Comparison of ENCODE assay signal across 15 cellular contexts in the genomic region with DNA sequence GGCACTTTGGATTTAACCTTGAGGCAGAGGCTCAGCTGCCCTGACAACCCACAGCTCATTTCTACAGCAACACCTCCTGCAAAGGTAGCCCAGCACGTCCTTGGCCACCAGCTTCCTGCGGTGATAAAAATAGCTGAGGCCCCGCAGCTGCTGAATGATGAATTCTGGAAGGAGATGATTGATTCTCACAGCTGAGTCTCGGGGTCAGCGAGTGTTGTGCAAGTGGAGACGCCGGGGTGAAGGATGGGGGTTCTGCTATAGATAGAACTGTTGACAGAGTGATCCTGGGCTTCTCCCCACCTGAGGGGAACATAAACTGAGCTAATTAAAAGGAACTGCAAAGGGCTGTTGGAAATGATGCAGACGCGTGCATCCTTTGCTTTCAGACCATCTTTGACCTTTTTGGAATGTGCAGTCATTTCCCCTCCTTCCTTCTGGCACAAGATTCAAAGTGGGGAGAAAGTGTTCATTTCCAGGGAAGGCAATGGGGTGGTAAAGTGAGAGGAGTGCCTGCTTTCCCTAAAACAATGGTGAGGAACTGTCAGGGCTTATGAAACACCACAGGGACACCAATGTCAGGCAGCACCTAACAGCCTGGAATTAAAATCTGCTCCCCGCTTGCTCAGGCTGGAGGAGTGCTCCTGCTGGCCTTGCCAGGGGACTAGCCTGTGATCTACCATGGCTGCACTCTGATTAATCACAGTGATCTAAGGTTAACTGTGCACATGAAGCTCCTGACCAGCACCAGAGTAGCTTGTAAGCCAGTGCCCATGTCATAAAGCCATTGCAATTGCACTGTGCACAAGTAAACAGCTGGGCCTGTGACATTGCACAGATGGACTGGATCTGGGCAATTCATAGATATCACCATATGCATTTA.
DNase-seq lines count a peak whose midpoint lies in the region; ATAC-seq, FAIRE-seq and TF ChIP-seq lines count a peak whose summit lies in the region.
"Had no signal": no experiment of that assay in that cellular context is flagged by ENCODE, and none has a peak within 500 bp of the region (broad histone marks: within the 10 kb centered on the region; RNA-seq: fewer than 3 reads in every experiment).

No MANE protein-coding gene starts in this region.

- H3K36me3 ChIP-seq in HepG2 (replicated peaks in 1 of 2; ENCODE audit: control insufficient read depth in 1 of 2, insufficient read depth in 2 of 2, low read length in 2 of 2) = no peaks in the 10 kb centered on the region
- H3K36me3 ChIP-seq in right lobe of liver = no peaks in the 10 kb centered on the region
- H3K36me3 ChIP-seq in uterus = no peaks in the 10 kb centered on the region
- no peaks in the 10 kb centered on the region for H3K36me3 ChIP-seq in ovary
- H3K36me3 ChIP-seq: upper lobe of right lung had no signal

- 13% methylated on average over 9 of the region's 10 CpGs for WGBS in HepG2 (ENCODE audit: low lambda C conversion rate)
- 29% methylated on average over 7 of the region's 10 CpGs for WGBS in right lobe of liver (ENCODE audit: insufficient coverage, low coverage, low lambda C conversion rate, missing lambda C conversion rate)
- WGBS in ovary, 3 donors = 9 to 19% (median 16%) methylated on average over 10 of the region's 10 CpGs

- no peaks in the 10 kb centered on the region for H4K20me1 ChIP-seq in HepG2 (ENCODE audit: insufficient read depth, low read length)

- no peaks in the 10 kb centered on the region for H3K79me2 ChIP-seq in HepG2 (ENCODE audit: insufficient read depth, low read length)

- no peak overlapping the region for H3K27ac ChIP-seq in HepG2 (ENCODE audit: extremely low read length, insufficient read depth, low read length)
- no peak overlapping the region for H3K27ac ChIP-seq in right lobe of liver
- H3K27ac ChIP-seq in uterus = peak overlapping the region; percentile 37 to 40
- H3K27ac ChIP-seq in ovary = no peak overlapping the region
- H3K27ac ChIP-seq: upper lobe of right lung had no signal

- H3K4me3 ChIP-seq in HepG2 (replicated peaks in 1 of 3; ENCODE audit: insufficient read depth in 1 of 3, low read depth in 2 of 3, low read length in 3 of 3) (no peak overlapping the region), right lobe of liver (no peak overlapping the region), uterus (no peak overlapping the region), ovary (no peak overlapping the region)
- H3K4me3 ChIP-seq: upper lobe of right lung had no signal

- no peak for DNase-seq in HepG2 (ENCODE audit: low spot score)
- DNase-seq in right lobe of liver = no peak
- peak; percentile 42 for DNase-seq in SHP77 treated with DMSO at 0.1 percent for 48 hours (lab: John Stamatoyannopoulos, UW)
- DNase-seq in left kidney (ENCODE audit: low read depth, low spot score) = peak; percentile 59
- DNase-seq in uterus = peak in 1 of 2 donors; percentile 42
- no peak for DNase-seq in ovary
- DNase-seq: activated CD8-positive, alpha-beta memory T cell treated with anti-CD3 and anti-CD28 coated beads for 24 hours; activated effector memory CD4-positive, alpha-beta T cell treated with anti-CD3 and anti-CD28 coated beads, Interleukin-2, amount 50 U/mL, for 16 hours; AML-193; islet precursor cell; NCI-H1105 treated with DMSO at 0.1 percent for 48 hours; stimulated activated CD4-positive, alpha-beta T cell treated with anti-CD3 and anti-CD28 coated beads, Interleukin-4, amount 100 ng/mL, for 1 hour; upper lobe of right lung had no signal

- no peak for TF ChIP-seq EP300 in HepG2 (IDR thresholded peaks at IDR 0.05; ENCODE audit: low read depth in 2 of 2, low read length in 2 of 2)
- TF ChIP-seq EP300 in HepG2 (CRISPR knock-in tag; IDR thresholded peaks at IDR 0.05; ENCODE audit: borderline replicate concordance) = no peak
- TF ChIP-seq EP300 in ovary (IDR thresholded peaks at IDR 0.05) = no peak

- FAIRE-seq in HepG2 (lab: Jason Lieb, UNC) = no peak

- no peak overlapping the region for H3K9ac ChIP-seq in HepG2 (ENCODE audit: insufficient read depth, low read depth, low read length)

- BruUV-seq in HepG2 (replicated peaks; lab: Mats Ljungman, UMichigan) = no TSS peak

- POLR2A ChIA-PET in HepG2 (lab: Yijun Ruan, JAX) = no interaction called here

- no peak overlapping the region for H2AFZ ChIP-seq in HepG2 (ENCODE audit: low read length)

- TF ChIP-seq RAD21 in HepG2 (CRISPR knock-in tag; IDR thresholded peaks at IDR 0.05) = no peak

- ATAC-seq in HepG2 (peak; percentile 25; the same call in 2 of the 3 replicates), right lobe of liver (no peak), GM18870 (IDR thresholded peaks at IDR 0.05; ENCODE audit: unreplicated experiment) (no peak), HG03280 (IDR thresholded peaks at IDR 0.05; ENCODE audit: unreplicated experiment) (no peak)
- ATAC-seq: upper lobe of right lung had no signal

- no peak for TF ChIP-seq POLR2A in HepG2 (IDR thresholded peaks at IDR 0.05; ENCODE audit: insufficient read depth in 1 of 2, low read depth in 2 of 2, low read length in 2 of 2)
- no peak for TF ChIP-seq POLR2A in right lobe of liver (IDR thresholded peaks at IDR 0.05)
- TF ChIP-seq POLR2A in uterus (IDR thresholded peaks at IDR 0.05) = no peak
- TF ChIP-seq POLR2A in ovary (IDR thresholded peaks at IDR 0.05) = no peak

- H3K27me3 ChIP-seq in HepG2 (ENCODE audit: control insufficient read depth in 1 of 2, insufficient read depth in 2 of 2, low read length in 2 of 2) = no peaks in the 10 kb centered on the region; a peak in 1 of 5 replicates
- H3K27me3 ChIP-seq in right lobe of liver = no peaks in the 10 kb centered on the region
- no peaks in the 10 kb centered on the region for H3K27me3 ChIP-seq in uterus
- H3K27me3 ChIP-seq in ovary = no peaks in the 10 kb centered on the region
- H3K27me3 ChIP-seq: upper lobe of right lung had no signal

- H3K4me1 ChIP-seq in HepG2 (ENCODE audit: insufficient read depth, low read length) (peaks cover 65% of the 10 kb centered on the region), right lobe of liver (peaks cover 0 to 9% (median 0%) of the 10 kb centered on the region in 4 donors), uterus (no peaks in the 10 kb centered on the region), ovary (ENCODE audit: insufficient read depth) (peaks cover 1% of the 10 kb centered on the region)

- intact Hi-C loops in HepG2 (cut with micrococcal nuclease; ENCODE audit: unreplicated experiment) = no loop called here
- intact Hi-C loops in right lobe of liver (cut with DNase I) = no loop called here
- intact Hi-C loops in uterus (cut with DNase I; ENCODE audit: low total_unique reads) = no loop called here
- intact Hi-C loops in ovary (cut with DNase I) = no loop called here

- H3K4me2 ChIP-seq in HepG2 (ENCODE audit: low read depth, low read length) = peak overlapping the region; percentile 44

- CTCF ChIA-PET in HepG2 (lab: Yijun Ruan, JAX; ENCODE audit: low intra/inter-chr PET ratio, low total read pairs) = no interaction called here

- in situ Hi-C loops in HepG2 (cut with HindIII; ENCODE audit: extremely low pct_ligation_motif_present, low pct_unique_long_range_greater_than_20kb) = no loop called here

- no peak for TF ChIP-seq CTCF in HepG2 (CRISPR knock-in tag; IDR thresholded peaks at IDR 0.05)
- no peak for TF ChIP-seq CTCF in right lobe of liver (IDR thresholded peaks at IDR 0.05)
- no peak for TF ChIP-seq CTCF in uterus (IDR thresholded peaks at IDR 0.05)
- TF ChIP-seq CTCF in ovary (IDR thresholded peaks at IDR 0.05) = no peak

- H3K9me3 ChIP-seq in HepG2 (ENCODE audit: low read length) (peaks cover 2% of the 10 kb centered on the region; the same call in 1 of the 2 replicates), right lobe of liver (no peaks in the 10 kb centered on the region), uterus (no peaks in the 10 kb centered on the region), ovary (no peaks in the 10 kb centered on the region)
- H3K9me3 ChIP-seq: upper lobe of right lung had no signal

TF ChIP-seq in HepG2, 621 proteins besides CTCF, POLR2A, EP300 and RAD21:
- TF ChIP-seq BORCS8-MEF2B (CRISPR knock-in tag; IDR thresholded peaks at IDR 0.05) = 0 out of 2 replicates have a peak, but pooled peaks have one; percentile 14
- no peak for TF ChIP-seq ATF6 (CRISPR knock-in tag; conservative IDR thresholded peaks at IDR 0.05)
- TF ChIP-seq ZFP41 (CRISPR knock-in tag; IDR thresholded peaks at IDR 0.05; ENCODE audit: borderline replicate concordance) = no peak

Comparison
In these comparisons a context has a peak if more than half of its experiments do, and no peak if none do; other contexts are left out.
1. DNase-seq: peak in SHP77 treated with DMSO at 0.1 percent for 48 hours (single experiment) and left kidney (single experiment); none in HepG2 (single experiment), right lobe of liver (0 of 3) and ovary (0 of 5).
2. H3K27ac ChIP-seq: peak in uterus (2 of 2); none in HepG2 (single experiment), right lobe of liver (0 of 3) and ovary (0 of 2).